ENCODE assay signal across 14 cellular contexts in genomic region chr19:5567971-5568407, GRCh38. TPM values are rescaled to one million over a fixed set of nuclear protein-coding genes. Genes with fewer than 3 reads are reported as not detected.
A peak's percentile ranks its signal among the peaks of the same experiment; 100 is the strongest.
DNase-seq lines count a peak whose midpoint lies in the region; ATAC-seq and TF ChIP-seq lines count a peak whose summit lies in the region.
"Had no signal": no experiment of that assay in that cellular context is flagged by ENCODE, and none has a peak within 500 bp of the region (broad histone marks: within the 10 kb centered on the region; RNA-seq: fewer than 3 reads in every experiment).

No MANE protein-coding gene starts in this region.

- DNase-seq in Caco-2 (no peak), Karpas-422 (peak; percentile 26), esophagus muscularis mucosa (ENCODE audit: extremely low spot score) (no peak), omental fat pad (ENCODE audit: low spot score) (no peak), aorta (no peak)
- DNase-seq in stimulated activated naive CD4-positive, alpha-beta T cell (lab: John Stamatoyannopoulos, UW): no peak
- DNase-seq in activated T-cell treated with anti-CD3 and anti-CD28 coated beads, Interleukin-2, amount 50 U/mL, for 1 hour: no peak
- DNase-seq: heart left ventricle; NK-92 treated with Interleukin-12 subunit alpha and Interleukin-12 subunit beta, amount 100 ng/mL, for 24 hours had no signal

- H3K4me1 ChIP-seq in Caco-2 (peaks cover 14% of the 10 kb centered on the region), Karpas-422 (ENCODE audit: low read length) (no peaks in the 10 kb centered on the region), esophagus muscularis mucosa (peaks cover 0 to 11% (median 8%) of the 10 kb centered on the region in 4 donors), aorta (ENCODE audit: control insufficient read depth in 1 of 2, insufficient read depth in 2 of 2, low read length in 2 of 2) (no peaks in the 10 kb centered on the region)

- peaks cover 4% of the 10 kb centered on the region for H3K36me3 Mint-ChIP-seq in Caco-2 (ENCODE audit: insufficient read depth, unreplicated experiment)
- H3K36me3 Mint-ChIP-seq: activated naive CD4-positive, alpha-beta T cell treated with anti-CD3 and anti-CD28 coated beads, Interleukin-2, amount 50 U/mL, for 24 hours had no signal

- no peaks in the 10 kb centered on the region for H3K27me3 Mint-ChIP-seq in Caco-2 (ENCODE audit: insufficient read depth, unreplicated experiment)

- H3K9me3 ChIP-seq in Caco-2 (no peaks in the 10 kb centered on the region), Karpas-422 (ENCODE audit: low read length) (no peaks in the 10 kb centered on the region; the same call in 1 of the 2 replicates), esophagus muscularis mucosa (no peaks in the 10 kb centered on the region), aorta (ENCODE audit: control insufficient read depth, low read length) (peaks cover under 1% of the 10 kb centered on the region)

- H3K27me3 ChIP-seq in Caco-2 (replicated peaks; ENCODE audit: control insufficient read depth, insufficient read depth, low read length) (no peaks in the 10 kb centered on the region), Karpas-422 (ENCODE audit: low read length) (no peaks in the 10 kb centered on the region), esophagus muscularis mucosa (peaks cover 0 to 71% (median 9%) of the 10 kb centered on the region in 4 donors), aorta (ENCODE audit: control insufficient read depth in 1 of 2, insufficient read depth in 2 of 2, low read length in 1 of 2) (no peaks in the 10 kb centered on the region)

- no peak overlapping the region for H3K9ac ChIP-seq in Karpas-422 (ENCODE audit: low read length)

- peak overlapping the region; percentile 61 for H3K4me3 ChIP-seq in Caco-2 (ENCODE audit: low read depth, low read length)
- no peak overlapping the region for H3K4me3 ChIP-seq in Karpas-422 (ENCODE audit: low read length)
- peak overlapping the region; percentile 31 to 55 (median 36) for H3K4me3 ChIP-seq in esophagus muscularis mucosa
- H3K4me3 ChIP-seq in aorta (ENCODE audit: low read length in 2 of 2): no peak overlapping the region
- H3K4me3 ChIP-seq: SK-N-MC had no signal

- 93% methylated on average over 2 of the region's 39 CpGs for WGBS in esophagus muscularis mucosa
- WGBS in aorta, 2 donors: 20 to 46% methylated on average over 13 to 39 of the region's 39 CpGs

- TF ChIP-seq CTCF in Caco-2 (IDR thresholded peaks at IDR 0.05; ENCODE audit: insufficient read depth in 1 of 2, low read depth in 1 of 2, low read length in 1 of 2, severe bottlenecking in 1 of 2, unreplicated experiment in 1 of 2): no peak
- no peak for TF ChIP-seq CTCF in esophagus muscularis mucosa (IDR thresholded peaks at IDR 0.05)
- TF ChIP-seq CTCF in omental fat pad (IDR thresholded peaks at IDR 0.05): no peak

- POLR2A ChIA-PET in Caco-2 (lab: Charles Lee): no interaction called here

- no peaks in the 10 kb centered on the region for H4K20me1 ChIP-seq in Karpas-422 (ENCODE audit: insufficient read depth, low read depth, low read length)

- CTCF ChIA-PET in Caco-2 (lab: Charles Lee): interaction anchor here (0.6 to 1.0 kb wide), 4 partner anchors 20 to 777 kb away, joined by 3 to 7 read pairs (median 4); partner anchors contain the start of gene FEM1A

- ATAC-seq in omental fat pad (ENCODE audit: low FRiP score): peak; percentile 46
- ATAC-seq in aorta (ENCODE audit: low FRiP score): no peak
- no peak for ATAC-seq in GM21526 (IDR thresholded peaks at IDR 0.05; ENCODE audit: low FRiP score, unreplicated experiment)

- no peak overlapping the region for H3K4me2 ChIP-seq in Karpas-422 (ENCODE audit: low read depth, low read length, poor library complexity, severe bottlenecking)

- BruUV-seq in Caco-2 (replicated peaks; lab: Mats Ljungman, UMichigan): no TSS peak

- no peak for TF ChIP-seq POLR2A in esophagus muscularis mucosa (IDR thresholded peaks at IDR 0.05; ENCODE audit: low read depth)

- H2AFZ ChIP-seq in Karpas-422 (ENCODE audit: low read length): no peak overlapping the region

- H3K27ac Mint-ChIP-seq in Caco-2 (ENCODE audit: unreplicated experiment): no peak overlapping the region
- H3K27ac Mint-ChIP-seq: activated naive CD4-positive, alpha-beta T cell treated with anti-CD3 and anti-CD28 coated beads, Interleukin-2, amount 50 U/mL, for 24 hours had no signal

- H3K27ac ChIP-seq in Karpas-422 (ENCODE audit: low read length) (no peak overlapping the region), esophagus muscularis mucosa (replicated peaks in 1 of 4) (no peak overlapping the region), aorta (ENCODE audit: low read depth in 1 of 2, low read length in 2 of 2) (no peak overlapping the region)
- H3K27ac ChIP-seq: heart left ventricle, SK-N-MC had no signal

- H3K9me2 ChIP-seq in Karpas-422 (replicated peaks; ENCODE audit: insufficient read depth, low read length): no peaks in the 10 kb centered on the region

- H3K36me3 ChIP-seq in Caco-2 (ENCODE audit: control insufficient read depth, insufficient read depth, low read length) (no peaks in the 10 kb centered on the region), Karpas-422 (ENCODE audit: insufficient read depth, low read length) (no peaks in the 10 kb centered on the region), esophagus muscularis mucosa (no peaks in the 10 kb centered on the region), aorta (ENCODE audit: control insufficient read depth in 1 of 2, insufficient read depth in 2 of 2, low read length in 1 of 2) (no peaks in the 10 kb centered on the region)
- H3K36me3 ChIP-seq: heart left ventricle had no signal

- peaks cover 10% of the 10 kb centered on the region for H3K4me1 Mint-ChIP-seq in Caco-2 (ENCODE audit: low read depth, unreplicated experiment)
- H3K4me1 Mint-ChIP-seq: activated naive CD4-positive, alpha-beta T cell treated with anti-CD3 and anti-CD28 coated beads, Interleukin-2, amount 50 U/mL, for 24 hours; central memory CD8-positive, alpha-beta T cell had no signal

- H3K9me3 Mint-ChIP-seq in Caco-2 (ENCODE audit: unreplicated experiment): no peaks in the 10 kb centered on the region
- H3K9me3 Mint-ChIP-seq: activated naive CD4-positive, alpha-beta T cell treated with anti-CD3 and anti-CD28 coated beads, Interleukin-2, amount 50 U/mL, for 24 hours; central memory CD8-positive, alpha-beta T cell had no signal

- no peaks in the 10 kb centered on the region for H3K79me2 ChIP-seq in Karpas-422 (ENCODE audit: low read length)

- peak overlapping the region; percentile 54 for H3K4me3 Mint-ChIP-seq in Caco-2 (ENCODE audit: unreplicated experiment)
- H3K4me3 Mint-ChIP-seq: activated naive CD4-positive, alpha-beta T cell treated with anti-CD3 and anti-CD28 coated beads, Interleukin-2, amount 50 U/mL, for 24 hours; central memory CD8-positive, alpha-beta T cell had no signal

- intact Hi-C loops in Caco-2 (cut with micrococcal nuclease; ENCODE audit: unreplicated experiment): no loop called here
- intact Hi-C loops in esophagus muscularis mucosa (cut with DNase I): no loop called here
- intact Hi-C loops in aorta (cut with DNase I): no loop called here

- no peak for TF ChIP-seq EP300 in esophagus muscularis mucosa (IDR thresholded peaks at IDR 0.05)

RNA-seq across cellular contexts. Expression of gene TINCR, which starts 0.2 kb away (rescaled TPM):
- total RNA-seq in Caco-2 (2022): 3.8 and 4.1 TPM in 2 replicates
- total RNA-seq in Karpas-422 (2014; rRNA removed; shearing (Covaris generic); ENCODE audit: low replicate concordance): 0.04 TPM in 1 of 2 replicates, not detected in the other
- 1 to 10 TPM in 1 of 4 donors, under 1 TPM in 2, not detected in 1; 0.17 to 2.9 (median 0.33) TPM for total RNA-seq in esophagus muscularis mucosa
- total RNA-seq in omental fat pad: 1 to 10 TPM in 3 of 4 donors, not detected in 1; 1.7 to 8.6 (median 1.8) TPM
- 1 to 10 TPM in 1 of 2 donors, under 1 TPM in 1; 0.96 to 1.1 TPM for total RNA-seq in aorta
- 1 to 10 TPM in 1 of 2 donors, under 1 TPM in 1; 0.50 to 1.1 TPM for polyA plus RNA-seq in aorta
- total RNA-seq: skeletal muscle tissue had no signal

RNA-seq across cellular contexts. Expression of gene SAFB2, which starts 54.6 kb away (rescaled TPM):
- total RNA-seq in Caco-2 (2022) (81.3 and 104 TPM in 2 replicates), esophagus muscularis mucosa (10 to 100 TPM; 31.1 to 57.8 (median 42.7) TPM), omental fat pad (10 to 100 TPM; 32.0 to 77.9 (median 51.1) TPM), aorta (100 to 1,000 TPM in 1 of 2 donors, 10 to 100 TPM in 1; 67.1 to 113 TPM)
- total RNA-seq in Karpas-422 (2014; rRNA removed; shearing (Covaris generic); ENCODE audit: low replicate concordance): 40.3 and 52.7 TPM in 2 replicates
- polyA plus RNA-seq in aorta: 10 to 100 TPM; 26.7 to 82.2 TPM

RNA-seq across cellular contexts. Expression of gene SAFB, which starts 54.9 kb away (rescaled TPM):
- total RNA-seq in Caco-2 (2022) (120 and 132 TPM in 2 replicates), esophagus muscularis mucosa (10 to 100 TPM; 48.4 to 96.2 (median 75.7) TPM), omental fat pad (100 to 1,000 TPM in 2 of 4 donors, 10 to 100 TPM in 2; 56.7 to 139 (median 86.9) TPM), aorta (100 to 1,000 TPM in 1 of 2 donors, 10 to 100 TPM in 1; 79.3 to 100 TPM)
- total RNA-seq in Karpas-422 (2014; rRNA removed; shearing (Covaris generic); ENCODE audit: low replicate concordance): 53.0 and 92.9 TPM in 2 replicates
- 10 to 100 TPM; 32.7 to 72.4 TPM for polyA plus RNA-seq in aorta

Comparison
In these comparisons a context has a peak if more than half of its experiments do, and no peak if none do; other contexts are left out.
1. H3K4me3 ChIP-seq: peak in Caco-2 (single experiment) and esophagus muscularis mucosa (4 of 4); none in Karpas-422 (single experiment) and aorta (0 of 2).